25 cellular contexts compared by ENCODE assay signal in the genomic region with DNA sequence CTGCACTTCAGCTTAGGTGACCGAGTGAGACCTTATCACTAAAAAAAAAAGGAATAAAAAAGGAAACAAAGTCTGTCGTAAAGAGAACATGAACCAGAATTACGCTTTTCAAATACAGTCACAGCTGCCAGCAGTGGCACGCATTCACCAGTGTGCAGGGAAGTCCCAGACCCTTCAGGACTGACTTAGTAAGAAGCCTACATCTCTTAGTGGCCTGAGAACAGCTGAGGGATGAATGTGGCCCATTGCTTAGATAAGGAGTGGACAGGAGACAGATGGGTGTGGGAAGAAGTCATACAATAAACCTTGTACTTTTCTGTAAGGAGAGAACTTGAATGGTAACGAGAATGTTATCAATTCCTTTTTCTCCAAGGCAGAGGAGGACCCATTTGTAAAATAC.
"Had no signal": no experiment of that assay in that cellular context is flagged by ENCODE, and none has a peak within 500 bp of the region (broad histone marks: within the 10 kb centered on the region; RNA-seq: fewer than 3 reads in every experiment).

No MANE protein-coding gene starts in this region.

- H2AFZ ChIP-seq: parathyroid adenoma had no signal

- H3K4me1 Mint-ChIP-seq: activated naive CD8-positive, alpha-beta T cell treated with anti-CD3 and anti-CD28 coated beads for 36 hours had no signal

- H3K4me1 ChIP-seq: parathyroid adenoma, right lobe of liver, SJSA1, spleen had no signal

- H3K4me3 ChIP-seq: dorsolateral prefrontal cortex, gastrocnemius medialis, lung, right lobe of liver, SJSA1, spleen, tibial nerve had no signal

- FAIRE-seq: endothelial cell of umbilical vein, keratinocyte had no signal

- H3K27ac Mint-ChIP-seq: activated naive CD8-positive, alpha-beta T cell treated with anti-CD3 and anti-CD28 coated beads for 36 hours; activated T-helper 2 cell treated with anti-CD3 and anti-CD28 coated beads, Interferon-gamma antibody, Interleukin-2, Interleukin-4, amounts not matched to agents 10 μg/mL and 5 μg/mL and 100 μg/mL, durations not matched to agents 14 hours and 24 hours and 36 hours; effector memory CD8-positive, alpha-beta T cell; natural killer cell treated with Interleukin-12 subunit alpha and Interleukin-12 subunit beta and Interleukin-15 and Interleukin-18, amount 100 ng/mL, for 72 hours had no signal

- H3K27me3 ChIP-seq: gastrocnemius medialis, right lobe of liver, tibial nerve had no signal

- H3K9ac ChIP-seq: parathyroid adenoma had no signal

- H3K4me3 Mint-ChIP-seq: activated naive CD8-positive, alpha-beta T cell treated with anti-CD3 and anti-CD28 coated beads for 36 hours; activated T-cell treated with anti-CD3 and anti-CD28 coated beads, Interleukin-2, amount 50 U/mL, for 4 hours; effector memory CD8-positive, alpha-beta T cell; natural killer cell treated with Interleukin-12 subunit alpha and Interleukin-12 subunit beta and Interleukin-15 and Interleukin-18, amount 100 ng/mL, for 72 hours had no signal

- H3K9me3 ChIP-seq: gastrocnemius medialis, right lobe of liver, SJSA1, spleen, tibial nerve had no signal

- H3K27ac ChIP-seq: dorsolateral prefrontal cortex, gastrocnemius medialis, parathyroid adenoma, right lobe of liver, SJSA1, spleen had no signal

- DNase-seq: activated CD4-positive, alpha-beta T cell treated with anti-CD3 and anti-CD28 coated beads for 1 hour; activated CD8-positive, alpha-beta memory T cell treated with anti-CD3 and anti-CD28 coated beads for 24 hours; activated CD8-positive, alpha-beta memory T cell treated with anti-CD3 and anti-CD28 coated beads, Interleukin-2, amount 50 U/mL, for 4 hours; activated naive CD4-positive, alpha-beta T cell; activated naive CD8-positive, alpha-beta T cell treated with anti-CD3 and anti-CD28 coated beads for 36 hours; activated T-cell treated with anti-CD3 and anti-CD28 coated beads, Interleukin-2, amount 50 U/mL, for 4 hours; amniotic stem cell; caudate nucleus; dorsolateral prefrontal cortex; effector memory CD8-positive, alpha-beta T cell; gastrocnemius medialis; right lobe of liver; spleen; stimulated activated CD4-positive, alpha-beta T cell treated with anti-CD3 and anti-CD28 coated beads, Interleukin-4, amount 100 ng/mL, for 1 hour; stimulated activated naive CD4-positive, alpha-beta T cell treated with Interleukin-2 at 50 U/mL for 16 hours; T-helper 1 cell; T-helper 9 cell had no signal

- H3K79me2 ChIP-seq: parathyroid adenoma had no signal

- ATAC-seq: activated T-cell treated with anti-CD3 and anti-CD28 coated beads, Interleukin-2, amount 50 U/mL, for 4 hours; effector memory CD8-positive, alpha-beta T cell; natural killer cell treated with Interleukin-12 subunit alpha and Interleukin-12 subunit beta and Interleukin-15 and Interleukin-18, amount 100 ng/mL, for 72 hours; right lobe of liver had no signal

- H3K9me3 Mint-ChIP-seq: activated naive CD8-positive, alpha-beta T cell treated with anti-CD3 and anti-CD28 coated beads for 36 hours; activated T-cell treated with anti-CD3 and anti-CD28 coated beads, Interleukin-2, amount 50 U/mL, for 4 hours; activated T-helper 2 cell treated with anti-CD3 and anti-CD28 coated beads, Interferon-gamma antibody, Interleukin-2, Interleukin-4, amounts not matched to agents 10 μg/mL and 5 μg/mL and 100 μg/mL, durations not matched to agents 14 hours and 24 hours and 36 hours; effector memory CD8-positive, alpha-beta T cell; natural killer cell treated with Interleukin-12 subunit alpha and Interleukin-12 subunit beta and Interleukin-15 and Interleukin-18, amount 100 ng/mL, for 72 hours had no signal

- H3K36me3 ChIP-seq: gastrocnemius medialis, right lobe of liver, SJSA1, spleen, tibial nerve had no signal

- H3K36me3 Mint-ChIP-seq: activated naive CD8-positive, alpha-beta T cell treated with anti-CD3 and anti-CD28 coated beads for 36 hours; natural killer cell treated with Interleukin-12 subunit alpha and Interleukin-12 subunit beta and Interleukin-15 and Interleukin-18, amount 100 ng/mL, for 72 hours had no signal
